Comparison of ENCODE assay signal across 15 cellular contexts in genomic region chr2:226524381-226524843, GRCh38.
DNase-seq lines count a peak whose midpoint lies in the region; ATAC-seq and TF ChIP-seq lines count a peak whose summit lies in the region.
"Had no signal": no experiment of that assay in that cellular context is flagged by ENCODE, and none has a peak within 500 bp of the region (broad histone marks: within the 10 kb centered on the region; RNA-seq: fewer than 3 reads in every experiment).

No MANE protein-coding gene starts in this region.

- H3K9me3 ChIP-seq in heart left ventricle: peaks cover 0 to 6% (median 0%) of the 10 kb centered on the region in 12 donors
- no peaks in the 10 kb centered on the region for H3K9me3 ChIP-seq in mammary epithelial cell (replicated peaks; ENCODE audit: insufficient read depth, low read length)
- H3K9me3 ChIP-seq: BE2C had no signal

- ATAC-seq in heart left ventricle (peak in 3 of 4 donors; percentile 30 to 92 (median 50)), GM18873 (IDR thresholded peaks at IDR 0.05; ENCODE audit: low FRiP score, unreplicated experiment) (no peak), GM18861 (IDR thresholded peaks at IDR 0.05; ENCODE audit: unreplicated experiment) (no peak)
- ATAC-seq: left colon, T-helper 17 cell had no signal

- H3K9ac ChIP-seq in mammary epithelial cell (ENCODE audit: insufficient read depth, low read length): no peak overlapping the region
- H3K9ac ChIP-seq: parathyroid adenoma had no signal

- intact Hi-C loops in heart left ventricle (cut with DNase I): no loop called here
- intact Hi-C loops in cardiac septum (cut with DNase I): no loop called here
- intact Hi-C loops in mammary epithelial cell (cut with micrococcal nuclease): no loop called here

- DNase-seq in heart left ventricle (no peak), cardiac septum (ENCODE audit: low spot score) (no peak), mammary epithelial cell (peak; percentile 49), kidney tubule cell (ENCODE audit: low spot score) (peak; percentile 23), NCI-H1105 (lab: John Stamatoyannopoulos, UW) (no peak), NCI-H1694 (lab: John Stamatoyannopoulos, UW) (no peak)
- DNase-seq: activated CD4-positive, alpha-beta memory T cell treated with anti-CD3 and anti-CD28 coated beads, Interleukin-2, amount 10 ng/mL, durations not matched to agents 7 days and 5 days; BE2C; left colon; MV-4-11; T-helper 17 cell had no signal

- BruUV-seq in mammary epithelial cell (replicated peaks; lab: Mats Ljungman, UMichigan): no TSS peak

- H3K4me3 ChIP-seq in heart left ventricle (no peak overlapping the region), mammary epithelial cell (replicated peaks in 1 of 3; ENCODE audit: insufficient read depth in 1 of 3, low read depth in 2 of 3, low read length in 3 of 3) (no peak overlapping the region)

- in situ Hi-C loops in mammary epithelial cell (cut with MboI; ENCODE audit: low sequenced_read_pairs in 2 of 2): no loop called here

- no peak for TF ChIP-seq POLR2A in heart left ventricle (IDR thresholded peaks at IDR 0.05)

- no peaks in the 10 kb centered on the region for H3K79me2 ChIP-seq in mammary epithelial cell (ENCODE audit: insufficient read depth, low read length)
- H3K79me2 ChIP-seq: parathyroid adenoma had no signal

- H3K36me3 ChIP-seq in heart left ventricle: no peaks in the 10 kb centered on the region
- H3K36me3 ChIP-seq in mammary epithelial cell (ENCODE audit: insufficient read depth, low read length): no peaks in the 10 kb centered on the region
- H3K36me3 ChIP-seq: BE2C had no signal

- TF ChIP-seq CTCF in heart left ventricle (IDR thresholded peaks at IDR 0.05) (no peak), mammary epithelial cell (conservative IDR thresholded peaks at IDR 0.05 in 1 of 2, IDR thresholded peaks at IDR 0.05 in 1 of 2; ENCODE audit: extremely low read depth in 1 of 2, insufficient read depth in 1 of 2, low read depth in 1 of 2, low read length in 2 of 2) (no peak)

- 67 to 77% (median 75%) methylated on average over 2 of the region's 2 CpGs for WGBS in heart left ventricle, 4 donors
- 66% methylated on average over 2 of the region's 2 CpGs for WGBS in mammary epithelial cell (ENCODE audit: low coverage, missing lambda C conversion rate)

- H3K4me1 ChIP-seq in heart left ventricle (no peaks in the 10 kb centered on the region), mammary epithelial cell (ENCODE audit: insufficient read depth, low read length) (no peaks in the 10 kb centered on the region)
- H3K4me1 ChIP-seq: BE2C, parathyroid adenoma had no signal

- dilution Hi-C loops in mammary epithelial cell (cut with HindIII; ENCODE audit: low sequenced_read_pairs): no loop called here

- peak overlapping the region; percentile 47 for H2AFZ ChIP-seq in mammary epithelial cell (ENCODE audit: low read depth, low read length)
- H2AFZ ChIP-seq: parathyroid adenoma had no signal

- no peak overlapping the region for H3K4me2 ChIP-seq in mammary epithelial cell (ENCODE audit: insufficient read depth, low read depth, low read length)

- H4K20me1 ChIP-seq in mammary epithelial cell (ENCODE audit: insufficient read depth, low read length): no peaks in the 10 kb centered on the region

- CTCF ChIA-PET in mammary epithelial cell (lab: Charles Lee; ENCODE audit: low non-redundant PET): no interaction called here

- H3K27me3 ChIP-seq in heart left ventricle (no peaks in the 10 kb centered on the region), mammary epithelial cell (ENCODE audit: insufficient read depth, low read length) (no peaks in the 10 kb centered on the region)
- H3K27me3 ChIP-seq: BE2C had no signal

- H3K27ac ChIP-seq in heart left ventricle (no peak overlapping the region), mammary epithelial cell (ENCODE audit: insufficient read depth, low read depth, low read length) (no peak overlapping the region)
- H3K27ac ChIP-seq: epithelial cell of prostate, parathyroid adenoma had no signal

Comparison
In these comparisons a context has a peak if more than half of its experiments do, and no peak if none do; other contexts are left out.
1. ATAC-seq: peak in heart left ventricle (3 of 4); none in GM18873 (single experiment) and GM18861 (single experiment).
2. DNase-seq: peak in mammary epithelial cell (single experiment) and kidney tubule cell (single experiment); none in heart left ventricle (0 of 5), cardiac septum (single experiment), NCI-H1105 (single experiment) and NCI-H1694 (single experiment).